Comparison of ENCODE assay signal across 10 cellular contexts in the genomic region with DNA sequence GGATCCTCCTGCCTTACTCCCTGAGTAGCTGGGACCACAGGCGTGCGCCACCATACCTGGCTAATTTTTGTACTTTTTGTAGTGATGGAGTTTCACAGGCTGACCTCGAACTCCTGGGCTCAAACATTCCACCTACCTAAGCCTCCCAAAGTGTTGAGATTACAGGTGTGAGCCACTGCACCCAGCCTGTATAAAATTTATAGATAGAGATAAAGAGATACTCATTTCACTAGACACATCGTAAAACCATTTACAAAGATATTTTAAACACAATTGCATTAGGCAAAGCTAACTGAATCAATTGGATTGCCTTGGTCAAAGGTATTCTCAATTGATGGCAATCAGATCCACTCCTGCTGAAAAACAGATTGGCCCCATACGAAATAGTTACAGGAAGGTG. TPM values are rescaled to one million over a fixed set of nuclear protein-coding genes. Genes with fewer than 3 reads are reported as not detected.
"Had no signal": no experiment of that assay in that cellular context is flagged by ENCODE, and none has a peak within 500 bp of the region (broad histone marks: within the 10 kb centered on the region; RNA-seq: fewer than 3 reads in every experiment).

No MANE protein-coding gene starts in this region.

- H3K36me3 ChIP-seq: HAP-1 had no signal

- H3K9me3 ChIP-seq: HAP-1 had no signal

- H3K9ac ChIP-seq: GM23248 had no signal

- H3K27ac ChIP-seq: GM23248 had no signal

- ATAC-seq: GM23338, HCT116 had no signal

- H3K4me3 ChIP-seq: GM23248, GM23338, HAP-1 had no signal

- DNase-seq: GM23248, GOT3, H7, H9, HCEC 1CT, HFFc6 had no signal

RNA-seq across cellular contexts. Expression of a gene that starts 52.0 kb away (rescaled TPM):
- total RNA-seq: GM23248, GM23338, H1, H7, H9, HFFc6 had no signal
